Comparison of ENCODE assay signal across 28 cellular contexts in genomic region chr22:36765943-36766450, GRCh38. TPM values are rescaled to one million over a fixed set of nuclear protein-coding genes. Genes with fewer than 3 reads are reported as not detected.
A peak's percentile ranks its signal among the peaks of the same experiment; 100 is the strongest.
DNase-seq lines count a peak whose midpoint lies in the region; ATAC-seq and TF ChIP-seq lines count a peak whose summit lies in the region.
"Had no signal": no experiment of that assay in that cellular context is flagged by ENCODE, and none has a peak within 500 bp of the region (broad histone marks: within the 10 kb centered on the region; RNA-seq: fewer than 3 reads in every experiment).

No MANE protein-coding gene starts in this region.

- intact Hi-C loops in Right ventricle myocardium inferior (cut with DNase I) (no loop called here), left ventricle myocardium inferior (cut with micrococcal nuclease) (no loop called here)

- no peak for DNase-seq in Right ventricle myocardium inferior (ENCODE audit: missing footprints)
- DNase-seq in left ventricle myocardium inferior = no peak
- DNase-seq in astrocyte of the hippocampus (ENCODE audit: low read depth, low spot score) = peak; percentile 23
- DNase-seq in foreskin keratinocyte = no peak
- DNase-seq: activated CD4-positive, alpha-beta memory T cell treated with anti-CD3 and anti-CD28 coated beads for 36 hours; activated naive CD4-positive, alpha-beta T cell treated with anti-CD3 and anti-CD28 coated beads, Interleukin-2, amount 50 U/mL, for 16 hours; activated T-cell treated with anti-CD3 and anti-CD28 coated beads, Interleukin-2, amount 50 U/mL, for 1 hour; CD4-positive, alpha-beta memory T cell; dermis blood vessel endothelial cell; DMS79; erythroblast; H9; KBM-7; naive thymus-derived CD8-positive, alpha-beta T cell; NCI-H1092; NCI-H524 treated with DMSO at 0.1 percent for 48 hours; SHP77; stimulated activated CD8-positive, alpha-beta memory T cell treated with anti-CD3 and anti-CD28 coated beads, Interleukin-4, amount 100 ng/mL, for 48 hours; WERI-Rb-1 had no signal

- TF ChIP-seq CTCF in left ventricle myocardium inferior (IDR thresholded peaks at IDR 0.05; ENCODE audit: borderline replicate concordance) (no peak), foreskin keratinocyte (conservative IDR thresholded peaks at IDR 0.05) (no peak), gastroesophageal sphincter (IDR thresholded peaks at IDR 0.05) (no peak)

- no peak for TF ChIP-seq POLR2A in gastroesophageal sphincter (IDR thresholded peaks at IDR 0.05)

- H3K27me3 ChIP-seq in left ventricle myocardium inferior (ENCODE audit: low read depth) (no peaks in the 10 kb centered on the region), foreskin keratinocyte (no peaks in the 10 kb centered on the region), gastroesophageal sphincter (no peaks in the 10 kb centered on the region)
- H3K27me3 ChIP-seq: suprapubic skin had no signal

- no peaks in the 10 kb centered on the region for H3K9me3 ChIP-seq in left ventricle myocardium inferior (replicated peaks)
- H3K9me3 ChIP-seq in gastroesophageal sphincter = no peaks in the 10 kb centered on the region
- H3K9me3 ChIP-seq: suprapubic skin had no signal

- no peak for TF ChIP-seq EP300 in gastroesophageal sphincter (IDR thresholded peaks at IDR 0.05)

- H3K27ac ChIP-seq in left ventricle myocardium inferior (replicated peaks) (no peak overlapping the region), foreskin keratinocyte (peak overlapping the region; percentile 20), gastroesophageal sphincter (no peak overlapping the region)
- H3K27ac ChIP-seq: 22Rv1, suprapubic skin, WERI-Rb-1 had no signal

- H3K4me1 ChIP-seq in left ventricle myocardium inferior = peaks cover 26% of the 10 kb centered on the region
- peaks cover 6% of the 10 kb centered on the region for H3K4me1 ChIP-seq in foreskin keratinocyte
- peaks cover 0 to 27% (median 0%) of the 10 kb centered on the region in 3 donors for H3K4me1 ChIP-seq in gastroesophageal sphincter

- peaks cover 24% of the 10 kb centered on the region for H3K36me3 ChIP-seq in left ventricle myocardium inferior
- peaks cover 0 to 36% of the 10 kb centered on the region in 2 donors for H3K36me3 ChIP-seq in gastroesophageal sphincter
- H3K36me3 ChIP-seq: WERI-Rb-1 had no signal

- WGBS in gastroesophageal sphincter (ENCODE audit: low coverage in 1 of 2), 2 donors = 80 to 81% methylated on average over 5 to 9 of the region's 11 CpGs

- peak; percentile 18 for ATAC-seq in Right ventricle myocardium inferior
- no peak for ATAC-seq in foreskin keratinocyte
- no peak for ATAC-seq in HG03378 (IDR thresholded peaks at IDR 0.05; ENCODE audit: unreplicated experiment)
- no peak for ATAC-seq in activated CD4-positive, CD25-positive, alpha-beta regulatory T cell treated with anti-CD3 and anti-CD28 coated beads, Interleukin-2, amount 50 U/mL, for 24 hours
- no peak for ATAC-seq in gastroesophageal sphincter
- ATAC-seq in HG03460 (IDR thresholded peaks at IDR 0.05; ENCODE audit: unreplicated experiment) = no peak
- ATAC-seq: naive thymus-derived CD8-positive, alpha-beta T cell had no signal

- no peak overlapping the region for H3K4me3 ChIP-seq in left ventricle myocardium inferior
- H3K4me3 ChIP-seq in gastroesophageal sphincter = no peak overlapping the region
- H3K4me3 ChIP-seq: lung, smooth muscle cell, suprapubic skin had no signal

RNA-seq across cellular contexts. Expression of gene IFT27, which starts 9.9 kb away (rescaled TPM):
- total RNA-seq in Right ventricle myocardium inferior (28.3 TPM), left ventricle myocardium inferior (31.2 TPM), foreskin keratinocyte (13.4 and 13.5 TPM in 2 replicates), gastroesophageal sphincter (10 to 100 TPM; 16.3 to 27.6 (median 18.4) TPM)
- polyA plus RNA-seq in foreskin keratinocyte = 16.8 and 17.7 TPM in 2 replicates

RNA-seq across cellular contexts. Expression of gene PVALB, which starts 50.8 kb away (rescaled TPM):
- total RNA-seq in Right ventricle myocardium inferior (not detected), left ventricle myocardium inferior (not detected), foreskin keratinocyte (not detected in 2 replicates), gastroesophageal sphincter (not detected)
- not detected in 2 replicates for polyA plus RNA-seq in foreskin keratinocyte
- total RNA-seq: activated CD4-positive, alpha-beta memory T cell treated with anti-CD3 and anti-CD28 coated beads for 36 hours; CD4-positive, alpha-beta memory T cell; dermis blood vessel endothelial cell; naive thymus-derived CD8-positive, alpha-beta T cell; posterior vena cava; smooth muscle cell; suprapubic skin had no signal
- polyA plus RNA-seq: CD4-positive, alpha-beta memory T cell; naive thymus-derived CD8-positive, alpha-beta T cell; smooth muscle cell had no signal
